Comparison of ENCODE assay signal across 8 cellular contexts in genomic region chr12:57940052-57940914, GRCh38. TPM values are rescaled to one million over a fixed set of nuclear protein-coding genes. Genes with fewer than 3 reads are reported as not detected.
DNase-seq lines count a peak whose midpoint lies in the region; ATAC-seq and TF ChIP-seq lines count a peak whose summit lies in the region.

No MANE protein-coding gene starts in this region.

- intact Hi-C loops in right cardiac atrium (cut with DNase I), result no loop called here

- WGBS in right cardiac atrium, result 56% methylated on average over 2 of the region's 2 CpGs

- no peaks in the 10 kb centered on the region for H3K4me1 ChIP-seq in right cardiac atrium (ENCODE audit: control insufficient read depth, insufficient read depth, low read length)

- H3K9me3 ChIP-seq in WERI-Rb-1 (ENCODE audit: severe bottlenecking), result no peaks in the 10 kb centered on the region
- H3K9me3 ChIP-seq in right cardiac atrium (ENCODE audit: control insufficient read depth, low read length), result no peaks in the 10 kb centered on the region

- H3K27me3 ChIP-seq in WERI-Rb-1 (ENCODE audit: insufficient read depth, low read depth, severe bottlenecking), result no peaks in the 10 kb centered on the region
- H3K27me3 ChIP-seq in right cardiac atrium (ENCODE audit: control insufficient read depth, insufficient read depth), result no peaks in the 10 kb centered on the region

- no peak for TF ChIP-seq CTCF in WERI-Rb-1 (IDR thresholded peaks at IDR 0.05; ENCODE audit: low read depth, low read length)

- H3K4me1 Mint-ChIP-seq in stimulated activated memory B cell treated with anti-CD40 and anti-IgM and Interleukin-4, amounts not matched to agents 10 μg/mL and 1 μg/mL and 100 μg/mL, for 72 hours, result peaks cover 52% of the 10 kb centered on the region

- peak; percentile 13 for DNase-seq in NCI-H2227 treated with DMSO at 0.1 percent for 48 hours (lab: John Stamatoyannopoulos, UW)
- no peak for DNase-seq in NCI-H2227 (lab: John Stamatoyannopoulos, UW; ENCODE audit: unreplicated experiment)
- no peak for DNase-seq in WERI-Rb-1
- DNase-seq in right cardiac atrium, result no peak
- DNase-seq in iPS-NIHi7 (ENCODE audit: extremely low spot score), result no peak
- DNase-seq in COLO829 (ENCODE audit: low spot score), result no peak

- H3K27ac ChIP-seq in WERI-Rb-1, result 0 out of 2 replicates have a peak overlapping the region, but pooled peaks have one; percentile 56
- H3K27ac ChIP-seq in right cardiac atrium (ENCODE audit: low read length), result no peak overlapping the region

- no peaks in the 10 kb centered on the region for H3K27me3 Mint-ChIP-seq in stimulated activated memory B cell treated with anti-CD40 and anti-IgM and Interleukin-4, amounts not matched to agents 10 μg/mL and 1 μg/mL and 100 μg/mL, for 72 hours

- H3K36me3 ChIP-seq in WERI-Rb-1, result no peaks in the 10 kb centered on the region

- ATAC-seq in right cardiac atrium (no peak), HG03342 (IDR thresholded peaks at IDR 0.05; ENCODE audit: unreplicated experiment) (no peak)
- no peak for ATAC-seq in stimulated activated memory B cell treated with anti-CD40 and anti-IgM and Interleukin-4, amounts not matched to agents 10 μg/mL and 1 μg/mL and 100 μg/mL, for 72 hours

- peak overlapping the region; percentile 46 for H3K4me3 ChIP-seq in WERI-Rb-1 (ENCODE audit: low read depth, low read length)
- peak overlapping the region; percentile 72 for H3K4me3 ChIP-seq in right cardiac atrium (ENCODE audit: low read length)

- H3K36me3 Mint-ChIP-seq in stimulated activated memory B cell treated with anti-CD40 and anti-IgM and Interleukin-4, amounts not matched to agents 10 μg/mL and 1 μg/mL and 100 μg/mL, for 72 hours, result no peaks in the 10 kb centered on the region

- H3K27ac Mint-ChIP-seq in stimulated activated memory B cell treated with anti-CD40 and anti-IgM and Interleukin-4, amounts not matched to agents 10 μg/mL and 1 μg/mL and 100 μg/mL, for 72 hours, result peak overlapping the region; percentile 71

- peak overlapping the region; percentile 86 for H3K4me3 Mint-ChIP-seq in stimulated activated memory B cell treated with anti-CD40 and anti-IgM and Interleukin-4, amounts not matched to agents 10 μg/mL and 1 μg/mL and 100 μg/mL, for 72 hours

- H3K9me3 Mint-ChIP-seq in stimulated activated memory B cell treated with anti-CD40 and anti-IgM and Interleukin-4, amounts not matched to agents 10 μg/mL and 1 μg/mL and 100 μg/mL, for 72 hours, result no peaks in the 10 kb centered on the region

RNA-seq across cellular contexts. Expression of gene ATP23, which starts 1.1 kb away (rescaled TPM):
- total RNA-seq in right cardiac atrium, result 10 to 100 TPM in 2 of 4 donors, 1 to 10 TPM in 2; 6.4 to 11.9 (median 8.4) TPM
- 14.3 TPM for polyA plus RNA-seq in right cardiac atrium
